18 cellular contexts compared by ENCODE assay signal in the genomic region with DNA sequence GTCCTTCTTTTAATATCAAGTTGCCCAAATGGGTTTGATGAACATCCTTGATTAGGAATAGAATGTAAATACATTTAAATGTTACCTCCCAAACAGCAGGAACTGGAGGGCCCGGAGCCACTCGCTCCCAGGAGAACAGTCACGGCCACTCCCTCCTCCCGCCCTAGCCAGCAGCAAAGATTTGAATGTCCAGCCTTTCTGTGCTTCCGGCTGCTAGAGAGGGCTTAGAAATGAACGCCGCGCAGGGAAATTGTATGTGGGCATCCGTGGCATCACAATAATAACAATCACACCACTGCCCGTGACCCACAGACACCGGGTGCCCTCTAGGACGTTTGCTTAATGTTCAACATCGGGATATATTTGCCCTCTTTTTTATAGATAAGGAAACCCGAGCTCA.
DNase-seq lines count a peak whose midpoint lies in the region; TF ChIP-seq lines count a peak whose summit lies in the region.
"Had no signal": no experiment of that assay in that cellular context is flagged by ENCODE, and none has a peak within 500 bp of the region (broad histone marks: within the 10 kb centered on the region; RNA-seq: fewer than 3 reads in every experiment).

No MANE protein-coding gene starts in this region.

- H3K27me3 Mint-ChIP-seq in CD14-positive monocyte (ENCODE audit: low read depth in 3 of 3): peaks cover 7 to 19% (median 14%) of the 10 kb centered on the region in 3 donors

- peaks cover 6% of the 10 kb centered on the region for H3K4me1 ChIP-seq in HUES64 (ENCODE audit: insufficient read depth, low read length)
- H3K4me1 ChIP-seq in NT2/D1 (ENCODE audit: insufficient read depth, insufficient read length): peaks cover 2% of the 10 kb centered on the region
- H3K4me1 ChIP-seq in spleen: no peaks in the 10 kb centered on the region

- no peak overlapping the region for H3K27ac ChIP-seq in HUES64 (ENCODE audit: low read depth, low read length)
- no peak overlapping the region for H3K27ac ChIP-seq in spleen
- H3K27ac ChIP-seq: tibial artery had no signal

- H3K9me3 ChIP-seq in HUES64 (ENCODE audit: insufficient read depth, low read depth, low read length) (no peaks in the 10 kb centered on the region), NT2/D1 (ENCODE audit: insufficient read depth, low read length) (peaks cover 4% of the 10 kb centered on the region; the same call in 1 of the 2 replicates), spleen (no peaks in the 10 kb centered on the region)
- H3K9me3 ChIP-seq: tibial artery had no signal

- intact Hi-C loops in spleen (cut with DNase I; ENCODE audit: low total_unique reads) (no loop called here), CD14-positive monocyte (cut with micrococcal nuclease) (no loop called here)

- DNase-seq in NT2/D1 (ENCODE audit: low read depth, low spot score): no peak
- DNase-seq in left kidney (ENCODE audit: low read depth, low spot score): peak; percentile 34
- DNase-seq in spleen: peak; percentile 33
- no peak for DNase-seq in RPMI8226
- no peak for DNase-seq in GOT3 (lab: John Stamatoyannopoulos, UW)
- no peak for DNase-seq in CD14-positive monocyte (ENCODE audit: low spot score)
- no peak for DNase-seq in activated gamma-delta T cell (lab: John Stamatoyannopoulos, UW)
- DNase-seq: activated CD4-positive, alpha-beta T cell treated with anti-CD3 and anti-CD28 coated beads, Interleukin-2, amount 50 U/mL, for 48 hours; activated CD8-positive, alpha-beta memory T cell treated with anti-CD3 and anti-CD28 coated beads, Interleukin-2, amount 50 U/mL, for 4 hours; activated naive CD8-positive, alpha-beta T cell treated with anti-CD3 and anti-CD28 coated beads, Interleukin-2, amount 10 ng/mL, durations not matched to agents 7 days and 5 days; C1 segment of cervical spinal cord; NCI-H82; OCI-M1; right cardiac atrium had no signal

- no peak for TF ChIP-seq POLR2A in spleen (IDR thresholded peaks at IDR 0.05)

- H3K9ac ChIP-seq in HUES64 (ENCODE audit: low read depth, low read length): no peak overlapping the region
- peak overlapping the region; percentile 51 for H3K9ac ChIP-seq in NT2/D1 (ENCODE audit: insufficient read length, low read depth)

- H3K4me3 ChIP-seq in HUES64 (ENCODE audit: low read length) (peak overlapping the region; percentile 27), NT2/D1 (ENCODE audit: insufficient read length, low read depth) (peak overlapping the region; percentile 25), spleen (no peak overlapping the region)

- H3K4me1 Mint-ChIP-seq in CD14-positive monocyte: no peaks in the 10 kb centered on the region
- H3K4me1 Mint-ChIP-seq: activated naive CD8-positive, alpha-beta T cell treated with anti-CD3 and anti-CD28 coated beads, Interleukin-2, amount 10 ng/mL, durations not matched to agents 7 days and 5 days had no signal

- TF ChIP-seq CTCF in spleen (IDR thresholded peaks at IDR 0.05 in 8 of 11, conservative IDR thresholded peaks at IDR 0.05 in 3 of 11) (no peak), CD14-positive monocyte (IDR thresholded peaks at IDR 0.05) (no peak)

- H3K27me3 ChIP-seq in HUES64 (ENCODE audit: insufficient read depth, low read length) (peaks cover 16% of the 10 kb centered on the region; the same call in 1 of the 2 replicates), NT2/D1 (ENCODE audit: insufficient read depth, insufficient read length) (peaks cover 30% of the 10 kb centered on the region), spleen (replicated peaks in 1 of 7) (peaks cover 0 to 79% (median 0%) of the 10 kb centered on the region in 7 donors)

- peaks cover 3 to 12% (median 4%) of the 10 kb centered on the region in 7 donors for H3K9me3 Mint-ChIP-seq in CD14-positive monocyte

- H3K36me3 Mint-ChIP-seq in CD14-positive monocyte: no peaks in the 10 kb centered on the region
- H3K36me3 Mint-ChIP-seq: activated naive CD8-positive, alpha-beta T cell treated with anti-CD3 and anti-CD28 coated beads, Interleukin-2, amount 10 ng/mL, durations not matched to agents 7 days and 5 days had no signal

- WGBS in HUES64: 35% methylated on average over 14 of the region's 14 CpGs
- WGBS in spleen, 5 donors: 57 to 61% (median 59%) methylated on average over 14 of the region's 14 CpGs

- peak overlapping the region in 1 of 2 donors; percentile 31 for H3K4me3 Mint-ChIP-seq in CD14-positive monocyte
- H3K4me3 Mint-ChIP-seq: activated naive CD8-positive, alpha-beta T cell treated with anti-CD3 and anti-CD28 coated beads, Interleukin-2, amount 10 ng/mL, durations not matched to agents 7 days and 5 days; activated T-helper 17 cell treated with anti-CD3 and anti-CD28 coated beads, Interleukin-2, amount 50 U/mL, for 72 hours; stimulated activated naive CD8-positive, alpha-beta T cell treated with anti-CD3 and anti-CD28 coated beads, Interleukin-15, Interleukin-2, amounts not matched to agents 100 ng/mL and 50 ng/mL, for 24 hours had no signal

- H3K36me3 ChIP-seq in HUES64 (ENCODE audit: insufficient read depth, low read length) (no peaks in the 10 kb centered on the region), NT2/D1 (ENCODE audit: insufficient read depth, insufficient read length, low read length) (no peaks in the 10 kb centered on the region), spleen (no peaks in the 10 kb centered on the region)
- H3K36me3 ChIP-seq: tibial artery had no signal

- no peak overlapping the region for H3K27ac Mint-ChIP-seq in CD14-positive monocyte
- H3K27ac Mint-ChIP-seq: activated naive CD8-positive, alpha-beta T cell treated with anti-CD3 and anti-CD28 coated beads, Interleukin-2, amount 10 ng/mL, durations not matched to agents 7 days and 5 days; activated T-helper 17 cell treated with anti-CD3 and anti-CD28 coated beads, Interleukin-2, amount 50 U/mL, for 72 hours; stimulated activated naive CD8-positive, alpha-beta T cell treated with anti-CD3 and anti-CD28 coated beads, Interleukin-15, Interleukin-2, amounts not matched to agents 100 ng/mL and 50 ng/mL, for 24 hours had no signal

Comparison
In these comparisons a context has a peak if more than half of its experiments do, and no peak if none do; other contexts are left out.
1. H3K4me3 ChIP-seq: peak in HUES64 (single experiment) and NT2/D1 (single experiment); none in spleen (0 of 8).
2. DNase-seq: peak in left kidney (single experiment) and spleen (single experiment); none in NT2/D1 (single experiment), RPMI8226 (single experiment), GOT3 (single experiment), CD14-positive monocyte (single experiment) and activated gamma-delta T cell (single experiment).